26 cellular contexts compared by ENCODE assay signal in genomic region chr1:182885591-182885990, GRCh38.
"Had no signal": no experiment of that assay in that cellular context is flagged by ENCODE, and none has a peak within 500 bp of the region (broad histone marks: within the 10 kb centered on the region; RNA-seq: fewer than 3 reads in every experiment).

No MANE protein-coding gene starts in this region.

- H3K9me3 ChIP-seq: MG63 had no signal

- H3K4me3 Mint-ChIP-seq: activated CD8-positive, alpha-beta memory T cell treated with anti-CD3 and anti-CD28 coated beads, Interleukin-2, amount 10 ng/mL, durations not matched to agents 7 days and 5 days; activated naive CD4-positive, alpha-beta T cell treated with anti-CD3 and anti-CD28 coated beads, Interleukin-2, amount 50 U/mL, for 24 hours; activated T-cell treated with anti-CD3 and anti-CD28 coated beads, Interleukin-2, amount 50 U/mL, for 72 hours; T-helper 17 cell had no signal

- ATAC-seq: activated CD8-positive, alpha-beta memory T cell treated with anti-CD3 and anti-CD28 coated beads, Interleukin-2, amount 10 ng/mL, durations not matched to agents 7 days and 5 days; activated T-cell treated with anti-CD3 and anti-CD28 coated beads, Interleukin-2, amount 50 U/mL, for 72 hours; T-helper 17 cell had no signal

- H3K4me3 ChIP-seq: cardiac muscle cell, MG63 had no signal

- FAIRE-seq: colon had no signal

- H3K27me3 ChIP-seq: brain microvascular endothelial cell, cardiac muscle cell, MG63 had no signal

- DNase-seq: activated CD4-positive, alpha-beta T cell treated with anti-CD3 and anti-CD28 coated beads, Interleukin-2, amount 50 U/mL, for 1 hour; activated CD4-positive, CD25-positive, alpha-beta regulatory T cell; activated CD8-positive, alpha-beta memory T cell treated with anti-CD3 and anti-CD28 coated beads, Interleukin-2, amount 10 ng/mL, durations not matched to agents 7 days and 5 days; activated gamma-delta T cell treated with Interleukin-2 at 50 U/mL for 16 hours; activated T-cell treated with anti-CD3 and anti-CD28 coated beads, Interleukin-2, amount 50 U/mL, for 72 hours; brain microvascular endothelial cell; cerebellar nuclear complex; MG63; MV-4-11; NCI-H1092 treated with DMSO at 0.1 percent for 48 hours; NCI-H1417 treated with DMSO at 0.1 percent for 48 hours; NCI-H1694; NCI-H2029; NCI-H2107; NCI-H2171 treated with DMSO at 0.1 percent for 48 hours; NCI-H226; NCI-H510A; NCI-H526 treated with DMSO at 0.1 percent for 48 hours; NCI-H82; SIG-M5; T-helper 17 cell; T-helper 9 cell had no signal

- H3K27ac ChIP-seq: brain microvascular endothelial cell had no signal

- H3K27ac Mint-ChIP-seq: activated CD8-positive, alpha-beta memory T cell treated with anti-CD3 and anti-CD28 coated beads, Interleukin-2, amount 10 ng/mL, durations not matched to agents 7 days and 5 days; activated T-helper 2 cell treated with anti-CD3 and anti-CD28 coated beads, Interferon-gamma antibody, Interleukin-2, Interleukin-4, amounts not matched to agents 10 μg/mL and 5 μg/mL and 100 μg/mL, durations not matched to agents 14 hours and 24 hours and 36 hours; T-helper 17 cell had no signal

- H3K9me3 Mint-ChIP-seq: activated naive CD4-positive, alpha-beta T cell treated with anti-CD3 and anti-CD28 coated beads, Interleukin-2, amount 50 U/mL, for 24 hours; activated T-helper 2 cell treated with anti-CD3 and anti-CD28 coated beads, Interferon-gamma antibody, Interleukin-2, Interleukin-4, amounts not matched to agents 10 μg/mL and 5 μg/mL and 100 μg/mL, durations not matched to agents 14 hours and 24 hours and 36 hours had no signal

- H3K27me3 Mint-ChIP-seq: activated CD8-positive, alpha-beta memory T cell treated with anti-CD3 and anti-CD28 coated beads, Interleukin-2, amount 10 ng/mL, durations not matched to agents 7 days and 5 days; activated naive CD4-positive, alpha-beta T cell treated with anti-CD3 and anti-CD28 coated beads, Interleukin-2, amount 50 U/mL, for 24 hours; T-helper 17 cell had no signal
